In the genomic region with DNA sequence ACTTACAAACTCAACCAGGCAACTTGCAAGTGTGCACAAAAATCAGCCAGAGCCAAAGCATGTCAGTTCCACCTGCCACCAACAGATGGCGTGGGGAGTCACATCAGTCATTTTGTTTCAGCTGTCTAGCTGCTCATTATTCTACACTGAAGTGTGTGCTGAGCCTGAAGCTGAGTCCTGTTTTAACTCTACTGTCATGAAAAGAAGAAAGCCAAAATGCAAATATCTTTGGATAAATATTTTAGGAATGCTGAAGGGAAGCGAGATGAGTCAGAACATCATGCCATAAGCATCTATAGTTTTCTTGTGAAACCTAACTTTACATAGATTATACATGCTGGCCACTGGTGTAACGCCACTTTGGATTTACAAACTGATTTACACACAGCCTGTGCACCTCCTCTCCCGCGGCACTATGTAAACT, we compare ENCODE assay signal across 8 cellular contexts.
A peak's percentile ranks its signal among the peaks of the same experiment; 100 is the strongest.
DNase-seq lines count a peak whose midpoint lies in the region; ATAC-seq and TF ChIP-seq lines count a peak whose summit lies in the region.

No MANE protein-coding gene starts in this region.

- H3K27ac ChIP-seq in MM.1S (ENCODE audit: low read length) = no peak overlapping the region
- 0 out of 2 replicates have a peak overlapping the region, but pooled peaks have one; percentile 54 for H3K27ac ChIP-seq in SK-N-MC
- H3K27ac ChIP-seq in adrenal gland = no peak overlapping the region

- H3K4me2 ChIP-seq in MM.1S (ENCODE audit: low read depth, low read length) = no peak overlapping the region

- ATAC-seq in left cardiac atrium (peak; percentile 77 to 83), GM21737 (IDR thresholded peaks at IDR 0.05; ENCODE audit: unreplicated experiment) (no peak), GM21367 (IDR thresholded peaks at IDR 0.05; ENCODE audit: unreplicated experiment) (no peak)

- DNase-seq in EL (peak; percentile 65), MM.1S (peak; percentile 62), SK-N-MC (ENCODE audit: low read depth, low spot score) (peak; percentile 45), adrenal gland (peak; percentile 53 to 94 (median 78)), left cardiac atrium (peak; percentile 62), retina (peak; percentile 82)

- no peak overlapping the region for H2AFZ ChIP-seq in MM.1S (ENCODE audit: low read length)

- H3K9me3 ChIP-seq in MM.1S (replicated peaks; ENCODE audit: insufficient read depth, low read length) (no peaks in the 10 kb centered on the region), SK-N-MC (ENCODE audit: low read depth, low read length) (no peaks in the 10 kb centered on the region), adrenal gland (replicated peaks in 1 of 3) (no peaks in the 10 kb centered on the region)

- H3K27me3 ChIP-seq in MM.1S (replicated peaks; ENCODE audit: insufficient read depth, low read length) (no peaks in the 10 kb centered on the region), adrenal gland (no peaks in the 10 kb centered on the region)

- no peaks in the 10 kb centered on the region for H3K79me2 ChIP-seq in MM.1S (ENCODE audit: low read length)

- no peak overlapping the region for H3K4me3 ChIP-seq in MM.1S (ENCODE audit: low read length)
- no peak overlapping the region for H3K4me3 ChIP-seq in SK-N-MC
- H3K4me3 ChIP-seq in adrenal gland = no peak overlapping the region

- no peak for TF ChIP-seq POLR2A in adrenal gland (IDR thresholded peaks at IDR 0.05)

- H3K36me3 ChIP-seq in MM.1S (replicated peaks; ENCODE audit: insufficient read depth, low read length) (no peaks in the 10 kb centered on the region), SK-N-MC (ENCODE audit: insufficient read depth, low read length) (no peaks in the 10 kb centered on the region), adrenal gland (replicated peaks in 1 of 2) (no peaks in the 10 kb centered on the region)

- H4K20me1 ChIP-seq in MM.1S (ENCODE audit: insufficient read depth, low read length) = no peaks in the 10 kb centered on the region

- H3K9ac ChIP-seq in MM.1S (ENCODE audit: low read length) = no peak overlapping the region
- H3K9ac ChIP-seq in SK-N-MC (ENCODE audit: insufficient read length) = no peak overlapping the region

- peak; percentile 90 for TF ChIP-seq CTCF in MM.1S (IDR thresholded peaks at IDR 0.05; ENCODE audit: low read length)
- TF ChIP-seq CTCF in adrenal gland (IDR thresholded peaks at IDR 0.05) = peak; percentile 85 to 96 (median 90)

- 20 to 29% (median 25%) methylated on average over 5 of the region's 5 CpGs for WGBS in adrenal gland, 4 donors

- intact Hi-C loops in adrenal gland (cut with DNase I) = no loop called here
- intact Hi-C loops in left cardiac atrium (cut with DNase I) = no loop called here

- no peaks in the 10 kb centered on the region for H3K9me2 ChIP-seq in MM.1S (replicated peaks; ENCODE audit: insufficient read depth, low read length)

- no peaks in the 10 kb centered on the region for H3K4me1 ChIP-seq in MM.1S (ENCODE audit: low read length)
- peaks cover 0 to 7% of the 10 kb centered on the region in 2 donors for H3K4me1 ChIP-seq in adrenal gland (replicated peaks in 1 of 2)

- no peaks in the 10 kb centered on the region for H3F3A ChIP-seq in MM.1S (ENCODE audit: insufficient read depth, low read length)

Comparison
In these comparisons a context has a peak if more than half of its experiments do, and no peak if none do; other contexts are left out.
1. ATAC-seq: peak in left cardiac atrium (2 of 2); none in GM21737 (single experiment) and GM21367 (single experiment).
2. Peak in every context shown above with its lines, with median percentiles within 50 percentile points of each other: DNase-seq.